8 cellular contexts compared by ENCODE assay signal in the genomic region with DNA sequence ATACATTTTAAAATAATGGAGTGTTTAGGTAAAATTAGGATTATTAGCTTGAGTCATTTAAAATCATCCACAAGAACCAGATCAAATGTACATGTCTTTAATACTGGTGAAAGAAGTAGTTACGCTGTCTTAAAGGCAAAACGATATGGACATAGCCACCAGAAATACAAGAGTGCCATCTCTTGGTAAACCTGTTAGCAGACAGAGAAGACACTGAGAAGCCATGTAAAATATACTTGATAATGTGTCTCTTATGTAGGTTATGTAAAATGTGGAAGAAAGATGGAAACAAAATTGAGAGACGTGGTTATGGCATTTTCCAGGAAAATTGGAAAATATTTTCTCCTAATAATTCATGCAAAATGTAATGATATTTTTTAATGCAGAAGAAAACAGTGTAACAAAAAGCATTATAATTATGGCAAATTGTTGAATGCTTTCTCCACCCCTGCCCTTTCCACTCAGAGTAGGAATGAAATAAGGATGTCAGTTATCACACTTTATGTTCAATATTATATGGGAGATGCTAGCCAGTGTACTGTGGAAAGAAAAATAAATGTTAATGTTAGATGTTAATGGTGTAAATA. TPM values are rescaled to one million over a fixed set of nuclear protein-coding genes. Genes with fewer than 3 reads are reported as not detected.
DNase-seq lines count a peak whose midpoint lies in the region; ATAC-seq and TF ChIP-seq lines count a peak whose summit lies in the region.

No MANE protein-coding gene starts in this region.

- H3K4me3 ChIP-seq in SK-N-SH (ENCODE audit: low read depth in 2 of 2, low read length in 1 of 2): no peak overlapping the region
- H3K4me3 ChIP-seq in upper lobe of right lung: no peak overlapping the region

- H3K27ac Mint-ChIP-seq in activated T-helper 1 cell treated with anti-CD3 and anti-CD28 coated beads, Interleukin-12 subunit alpha, Interleukin-12 subunit beta, Interleukin-2, Interleukin-4 antibody, amounts not matched to agents 30 ng/mL and 10 ng/mL and 1 ng/mL, durations not matched to agents 14 hours and 24 hours and 36 hours: no peak overlapping the region

- H3K79me2 ChIP-seq in SK-N-SH (ENCODE audit: insufficient read depth): no peaks in the 10 kb centered on the region

- no peak for TF ChIP-seq EP300 in SK-N-SH (IDR thresholded peaks at IDR 0.05; ENCODE audit: borderline replicate concordance in 1 of 2, low read depth in 1 of 2, low read length in 1 of 2)

- H3K36me3 ChIP-seq in SK-N-SH (replicated peaks in 1 of 2; ENCODE audit: control insufficient read depth in 1 of 2, insufficient read depth in 2 of 2, low read length in 1 of 2): no peaks in the 10 kb centered on the region
- no peaks in the 10 kb centered on the region for H3K36me3 ChIP-seq in upper lobe of right lung

- H3K9me3 Mint-ChIP-seq in activated T-helper 1 cell treated with anti-CD3 and anti-CD28 coated beads, Interleukin-12 subunit alpha, Interleukin-12 subunit beta, Interleukin-2, Interleukin-4 antibody, amounts not matched to agents 30 ng/mL and 10 ng/mL and 1 ng/mL, durations not matched to agents 14 hours and 24 hours and 36 hours: peaks cover 13% of the 10 kb centered on the region

- no peaks in the 10 kb centered on the region for H4K20me1 ChIP-seq in SK-N-SH (ENCODE audit: insufficient read depth)

- H3K4me1 ChIP-seq in SK-N-SH (ENCODE audit: control insufficient read depth in 1 of 2, insufficient read depth in 2 of 2, low read depth in 1 of 2, low read length in 1 of 2): no peaks in the 10 kb centered on the region
- H3K4me1 ChIP-seq in upper lobe of right lung: no peaks in the 10 kb centered on the region

- H3K27ac ChIP-seq in SK-N-SH (ENCODE audit: low read depth in 2 of 2, low read length in 1 of 2) (no peak overlapping the region), upper lobe of right lung (no peak overlapping the region)

- no peak overlapping the region for H3K9ac ChIP-seq in SK-N-SH

- no peak overlapping the region for H3K4me2 ChIP-seq in SK-N-SH

- intact Hi-C loops in upper lobe of right lung (cut with DNase I): no loop called here
- intact Hi-C loops in activated T-helper 1 cell treated with anti-CD3 and anti-CD28 coated beads, Interleukin-12 subunit alpha, Interleukin-12 subunit beta, Interleukin-2, Interleukin-4 antibody, amounts not matched to agents 30 ng/mL and 10 ng/mL and 1 ng/mL, durations not matched to agents 14 hours and 24 hours and 36 hours (cut with micrococcal nuclease): loop anchor here (1.0 to 5.0 kb wide), 5 partner anchors 154 to 665 kb away; partner anchors contain the start of gene CARMIL1

- H3F3A ChIP-seq in SK-N-SH (replicated peaks; ENCODE audit: insufficient read depth): no peaks in the 10 kb centered on the region

- peak; percentile 41 for ATAC-seq in upper lobe of right lung
- ATAC-seq in GM19023 (IDR thresholded peaks at IDR 0.05; ENCODE audit: unreplicated experiment): no peak

- peaks cover 2% of the 10 kb centered on the region for H3K27me3 Mint-ChIP-seq in activated T-helper 1 cell treated with anti-CD3 and anti-CD28 coated beads, Interleukin-12 subunit alpha, Interleukin-12 subunit beta, Interleukin-2, Interleukin-4 antibody, amounts not matched to agents 30 ng/mL and 10 ng/mL and 1 ng/mL, durations not matched to agents 14 hours and 24 hours and 36 hours (ENCODE audit: insufficient read depth)

- peaks cover 28% of the 10 kb centered on the region for H3K4me1 Mint-ChIP-seq in activated T-helper 1 cell treated with anti-CD3 and anti-CD28 coated beads, Interleukin-12 subunit alpha, Interleukin-12 subunit beta, Interleukin-2, Interleukin-4 antibody, amounts not matched to agents 30 ng/mL and 10 ng/mL and 1 ng/mL, durations not matched to agents 14 hours and 24 hours and 36 hours (ENCODE audit: low read depth)

- POLR2A ChIA-PET in SK-N-SH (lab: Yijun Ruan, JAX): no interaction called here

- no peak overlapping the region for H3K4me3 Mint-ChIP-seq in activated T-helper 1 cell treated with anti-CD3 and anti-CD28 coated beads, Interleukin-12 subunit alpha, Interleukin-12 subunit beta, Interleukin-2, Interleukin-4 antibody, amounts not matched to agents 30 ng/mL and 10 ng/mL and 1 ng/mL, durations not matched to agents 14 hours and 24 hours and 36 hours

- DNase-seq in ELR (ENCODE audit: low read depth): peak; percentile 46
- peak; percentile 27 for DNase-seq in LoVo (ENCODE audit: low spot score)
- peak; percentile 25 for DNase-seq in SK-N-SH
- peak; percentile 10 for DNase-seq in germinal center (ENCODE audit: low spot score)
- DNase-seq in upper lobe of right lung: no peak
- DNase-seq in activated T-helper 1 cell treated with anti-CD3 and anti-CD28 coated beads, Interleukin-12 subunit alpha, Interleukin-12 subunit beta, Interleukin-2, Interleukin-4 antibody, amounts not matched to agents 30 ng/mL and 10 ng/mL and 1 ng/mL, durations not matched to agents 14 hours and 24 hours and 36 hours (ENCODE audit: low spot score): no peak
- DNase-seq in activated CD4-positive, alpha-beta T cell treated with anti-CD3 and anti-CD28 coated beads for 4 hours: no peak

- no peaks in the 10 kb centered on the region for H3K36me3 Mint-ChIP-seq in activated T-helper 1 cell treated with anti-CD3 and anti-CD28 coated beads, Interleukin-12 subunit alpha, Interleukin-12 subunit beta, Interleukin-2, Interleukin-4 antibody, amounts not matched to agents 30 ng/mL and 10 ng/mL and 1 ng/mL, durations not matched to agents 14 hours and 24 hours and 36 hours (ENCODE audit: low read depth)

- H3K27me3 ChIP-seq in SK-N-SH (ENCODE audit: insufficient read depth) (no peaks in the 10 kb centered on the region), upper lobe of right lung (no peaks in the 10 kb centered on the region)

- TF ChIP-seq CTCF in SK-N-SH (IDR thresholded peaks at IDR 0.05): peak; percentile 56
- TF ChIP-seq CTCF in upper lobe of right lung (IDR thresholded peaks at IDR 0.05): peak; percentile 47

- H3K9me2 ChIP-seq in SK-N-SH: no peaks in the 10 kb centered on the region

- CTCF ChIA-PET in SK-N-SH (lab: Yijun Ruan, JAX): interaction anchor here (0.6 to 2.6 kb wide), 15 partner anchors 17 to 722 kb away, joined by 3 to 10 read pairs (median 4); partner anchors contain the start of gene CARMIL1

- H3K9me3 ChIP-seq in SK-N-SH: no peaks in the 10 kb centered on the region
- H3K9me3 ChIP-seq in upper lobe of right lung: no peaks in the 10 kb centered on the region

- peak; percentile 93 for TF ChIP-seq RAD21 in SK-N-SH (IDR thresholded peaks at IDR 0.05; ENCODE audit: low read length)

- 33% methylated on average over 3 of the region's 3 CpGs for WGBS in SK-N-SH (ENCODE audit: low lambda C conversion rate)

- H2AFZ ChIP-seq in SK-N-SH (ENCODE audit: low read depth): no peak overlapping the region

TF ChIP-seq in SK-N-SH, 30 proteins besides CTCF, POLR2A, EP300 and RAD21:
- TF ChIP-seq SMC3 (IDR thresholded peaks at IDR 0.05; ENCODE audit: low read depth, low read length) (peak; percentile 66), ELF1 (IDR thresholded peaks at IDR 0.05) (no peak)

RNA-seq across cellular contexts. Expression of gene SLC17A2, which starts 12.2 kb away (rescaled TPM):
- polyA plus RNA-seq in SK-N-SH (2012; rRNA removed): not detected in 2 replicates
- not detected in 2 replicates for polyA plus RNA-seq in SK-N-SH (2012; cell fraction: cytosol; rRNA removed)
- polyA plus RNA-seq in SK-N-SH (2012; cell fraction: nucleus; rRNA removed): not detected in 2 replicates
- total RNA-seq in upper lobe of right lung: not detected
- total RNA-seq in activated T-helper 1 cell treated with anti-CD3 and anti-CD28 coated beads, Interleukin-12 subunit alpha, Interleukin-12 subunit beta, Interleukin-2, Interleukin-4 antibody, amounts not matched to agents 30 ng/mL and 10 ng/mL and 1 ng/mL, durations not matched to agents 14 hours and 24 hours and 36 hours: 0.10 TPM in 2 replicates

RNA-seq across cellular contexts. Expression of gene TRIM38, which starts 19.9 kb away (rescaled TPM):
- 0.62 and 0.88 TPM in 2 replicates for polyA plus RNA-seq in SK-N-SH (2012; rRNA removed)
- polyA plus RNA-seq in SK-N-SH (2012; cell fraction: cytosol; rRNA removed): 0.55 and 0.62 TPM in 2 replicates
- polyA plus RNA-seq in SK-N-SH (2012; cell fraction: nucleus; rRNA removed): 1.6 and 2.5 TPM in 2 replicates
- 18.0 TPM for total RNA-seq in upper lobe of right lung
- 24.5 and 25.3 TPM in 2 replicates for total RNA-seq in activated T-helper 1 cell treated with anti-CD3 and anti-CD28 coated beads, Interleukin-12 subunit alpha, Interleukin-12 subunit beta, Interleukin-2, Interleukin-4 antibody, amounts not matched to agents 30 ng/mL and 10 ng/mL and 1 ng/mL, durations not matched to agents 14 hours and 24 hours and 36 hours

Comparison
In these comparisons a context has a peak if more than half of its experiments do, and no peak if none do; other contexts are left out.
1. DNase-seq: peak in ELR (single experiment), LoVo (single experiment), SK-N-SH (single experiment) and germinal center (single experiment); none in upper lobe of right lung (single experiment), activated T-helper 1 cell treated with anti-CD3 and anti-CD28 coated beads, Interleukin-12 subunit alpha, Interleukin-12 subunit beta, Interleukin-2, Interleukin-4 antibody, amounts not matched to agents 30 ng/mL and 10 ng/mL and 1 ng/mL, durations not matched to agents 14 hours and 24 hours and 36 hours (single experiment) and activated CD4-positive, alpha-beta T cell treated with anti-CD3 and anti-CD28 coated beads for 4 hours (0 of 2).